ENCODE assay signal across 15 cellular contexts in genomic region chr15:84400820-84401219, GRCh38.
"Had no signal": no experiment of that assay in that cellular context is flagged by ENCODE, and none has a peak within 500 bp of the region (broad histone marks: within the 10 kb centered on the region; RNA-seq: fewer than 3 reads in every experiment).

No MANE protein-coding gene starts in this region.

- H3K27me3 Mint-ChIP-seq: activated naive CD8-positive, alpha-beta T cell treated with anti-CD3 and anti-CD28 coated beads, Interleukin-2, amount 50 U/mL, for 24 hours had no signal

- H3K4me1 ChIP-seq: psoas muscle, SJSA1, stomach had no signal

- ATAC-seq: activated naive CD8-positive, alpha-beta T cell treated with anti-CD3 and anti-CD28 coated beads, Interleukin-2, amount 50 U/mL, for 24 hours; esophagus mucosa; psoas muscle had no signal

- H3K9me3 ChIP-seq: psoas muscle, SJSA1, stomach had no signal

- FAIRE-seq: endometrium, urothelium cell line had no signal

- DNase-seq: activated naive CD4-positive, alpha-beta T cell treated with anti-CD3 and anti-CD28 coated beads for 36 hours; activated naive CD8-positive, alpha-beta T cell treated with anti-CD3 and anti-CD28 coated beads, Interleukin-2, amount 50 U/mL, for 24 hours; aorta; hippocampal formation; mesendoderm; nephron progenitor cell; stimulated activated CD4-positive, alpha-beta T cell treated with anti-CD3 and anti-CD28 coated beads, Interleukin-12 subunit alpha, Interleukin-12 subunit beta, amount 100 ng/mL, for 4 hours; stimulated activated CD4-positive, alpha-beta T cell treated with anti-CD3 and anti-CD28 coated beads, Interleukin-2, amount 100 ng/mL, for 24 hours; stomach had no signal

- H3K4me1 Mint-ChIP-seq: activated naive CD8-positive, alpha-beta T cell treated with anti-CD3 and anti-CD28 coated beads, Interleukin-2, amount 50 U/mL, for 24 hours; nephron progenitor cell had no signal

- H3K4me3 ChIP-seq: psoas muscle, SJSA1, stomach had no signal

- H3K9me3 Mint-ChIP-seq: activated naive CD4-positive, alpha-beta T cell treated with anti-CD3 and anti-CD28 coated beads for 36 hours; activated naive CD8-positive, alpha-beta T cell treated with anti-CD3 and anti-CD28 coated beads, Interleukin-2, amount 50 U/mL, for 24 hours; T-helper 2 cell treated with Interferon-gamma antibody and Interleukin-4, amounts not matched to agents 5 μg/mL and 100 μg/mL, for 36 hours had no signal

- H3K4me3 Mint-ChIP-seq: activated naive CD4-positive, alpha-beta T cell treated with anti-CD3 and anti-CD28 coated beads for 36 hours; activated naive CD8-positive, alpha-beta T cell treated with anti-CD3 and anti-CD28 coated beads, Interleukin-2, amount 50 U/mL, for 24 hours; nephron progenitor cell; T-helper 2 cell treated with Interferon-gamma antibody and Interleukin-4, amounts not matched to agents 5 μg/mL and 100 μg/mL, for 36 hours had no signal

- H3K27ac Mint-ChIP-seq: activated naive CD4-positive, alpha-beta T cell treated with anti-CD3 and anti-CD28 coated beads for 36 hours; activated naive CD8-positive, alpha-beta T cell treated with anti-CD3 and anti-CD28 coated beads, Interleukin-2, amount 50 U/mL, for 24 hours; nephron progenitor cell; T-helper 2 cell treated with Interferon-gamma antibody and Interleukin-4, amounts not matched to agents 5 μg/mL and 100 μg/mL, for 36 hours had no signal

- H3K27ac ChIP-seq: psoas muscle, SJSA1, stomach had no signal

- H3K36me3 ChIP-seq: SJSA1 had no signal
